Comparison of ENCODE assay signal across 8 cellular contexts in the genomic region with DNA sequence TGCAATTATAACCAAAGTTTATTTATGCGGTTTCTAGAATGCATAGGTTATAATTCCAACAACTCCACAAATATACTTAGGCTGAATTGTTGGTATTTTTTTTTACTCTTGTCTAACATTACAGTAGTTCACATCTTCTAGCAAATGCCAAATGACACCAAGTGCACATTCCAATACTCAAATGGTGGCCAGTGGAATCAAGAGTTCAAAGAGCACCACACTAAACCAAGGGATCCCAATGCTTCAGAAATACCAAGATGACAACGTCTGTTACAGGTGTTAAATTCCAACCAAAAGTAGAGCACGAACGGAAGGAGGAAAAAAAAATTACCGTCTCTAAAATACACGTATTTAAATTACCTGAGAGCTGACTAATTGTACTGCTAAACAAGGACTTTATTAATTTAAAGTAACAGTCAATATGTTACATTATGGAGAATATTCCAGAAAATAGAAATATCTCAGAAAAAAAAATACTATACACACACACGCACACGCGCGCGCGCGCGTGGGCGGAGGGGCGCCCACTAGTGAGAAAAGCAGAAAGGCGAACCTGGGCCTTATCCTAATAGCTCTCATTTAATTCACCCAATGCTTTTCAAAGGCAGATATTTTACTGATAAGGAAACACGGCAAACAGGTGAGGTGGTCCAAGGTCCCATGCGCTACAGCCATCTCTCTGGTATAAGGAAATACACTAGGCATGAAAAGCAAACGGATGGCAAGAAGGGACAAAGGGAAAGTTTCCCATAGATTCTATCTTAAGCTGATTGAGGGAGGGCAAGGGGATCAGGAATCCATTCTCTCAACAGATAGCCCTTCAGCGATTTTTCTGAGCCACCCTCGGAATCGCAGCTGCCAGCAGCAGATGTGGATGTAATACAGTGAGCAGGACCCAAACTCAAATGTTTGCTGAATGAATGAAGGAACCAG. TPM values are rescaled to one million over a fixed set of nuclear protein-coding genes. Genes with fewer than 3 reads are reported as not detected.
DNase-seq lines count a peak whose midpoint lies in the region; ATAC-seq and TF ChIP-seq lines count a peak whose summit lies in the region.

No MANE protein-coding gene starts in this region.

- H3K4ac ChIP-seq in mesendoderm (ENCODE audit: low read depth, low read length), result no peak overlapping the region

- DNase-seq in EH (ENCODE audit: low read depth) (peak; percentile 45), activated B cell treated with CpG ODN at 0.5 μM for 24 hours (peak; percentile 18), mesendoderm (peak; percentile 72), testis (no peak), middle frontal gyrus (ENCODE audit: extremely low spot score, low spot score) (no peak)
- DNase-seq in effector memory CD8-positive, alpha-beta T cell, result peak in 1 of 3 experiments; percentile 13

- H3K27me3 ChIP-seq in mesendoderm (ENCODE audit: insufficient read depth, low read length, poor library complexity) (no peaks in the 10 kb centered on the region), testis (no peaks in the 10 kb centered on the region)

- no CpG with 5 or more reads among the region's 23 CpGs for WGBS in mesendoderm (ENCODE audit: extremely low coverage, insufficient coverage, low lambda C conversion rate)
- 12 to 18% methylated on average over 23 of the region's 23 CpGs for WGBS in testis, 2 donors

- H3K27me3 Mint-ChIP-seq in IgD-negative memory B cell (no peaks in the 10 kb centered on the region), activated B cell treated with CpG ODN at 0.5 μM for 24 hours (no peaks in the 10 kb centered on the region)
- H3K27me3 Mint-ChIP-seq in effector memory CD8-positive, alpha-beta T cell, result no peaks in the 10 kb centered on the region

- no peak for TF ChIP-seq POLR2A in testis (IDR thresholded peaks at IDR 0.05)

- H2AK5ac ChIP-seq in mesendoderm (ENCODE audit: low read length), result no peak overlapping the region

- H3K9ac ChIP-seq in mesendoderm (ENCODE audit: low read length), result peak overlapping the region; percentile 92

- H3K4me3 Mint-ChIP-seq in IgD-negative memory B cell (peak overlapping the region; percentile 89 to 99 (median 98)), activated B cell treated with CpG ODN at 0.5 μM for 24 hours (peak overlapping the region; percentile 92)
- peak overlapping the region; percentile 87 to 98 for H3K4me3 Mint-ChIP-seq in effector memory CD8-positive, alpha-beta T cell

- H3K27ac Mint-ChIP-seq in IgD-negative memory B cell (peak overlapping the region; percentile 72 to 99 (median 98)), activated B cell treated with CpG ODN at 0.5 μM for 24 hours (peak overlapping the region; percentile 95)
- H3K27ac Mint-ChIP-seq in effector memory CD8-positive, alpha-beta T cell, result peak overlapping the region; percentile 94 to 99

- TF ChIP-seq CTCF in activated B cell treated with CpG ODN at 0.5 μM for 24 hours (IDR thresholded peaks at IDR 0.05) (no peak), testis (IDR thresholded peaks at IDR 0.05) (no peak)

- POLR2A ChIA-PET in activated B cell treated with CpG ODN at 0.5 μM for 24 hours (lab: Charles Lee), result interaction anchor here (0.6 to 1.5 kb wide), 2 partner anchors 35 to 40 kb away, joined by 4 to 5 read pairs; no protein-coding TSS in a partner anchor

- H3K79me2 ChIP-seq in mesendoderm (ENCODE audit: control insufficient read depth, insufficient read depth, low read length), result peaks cover 3% of the 10 kb centered on the region

- H3K27ac ChIP-seq in mesendoderm (ENCODE audit: low read depth, low read length) (peak overlapping the region; percentile 58), testis (peak overlapping the region; percentile 78 to 92)

- no peak overlapping the region for H2BK120ac ChIP-seq in mesendoderm (ENCODE audit: low read depth, low read length)

- peaks cover 25 to 31% (median 30%) of the 10 kb centered on the region in 3 donors for H3K4me1 Mint-ChIP-seq in IgD-negative memory B cell
- H3K4me1 Mint-ChIP-seq in activated B cell treated with CpG ODN at 0.5 μM for 24 hours, result peaks cover 43% of the 10 kb centered on the region
- peaks cover 20 to 34% of the 10 kb centered on the region in 2 donors for H3K4me1 Mint-ChIP-seq in effector memory CD8-positive, alpha-beta T cell (ENCODE audit: low read depth in 2 of 2)

- H3K9me3 ChIP-seq in testis, result no peaks in the 10 kb centered on the region

- H3K23ac ChIP-seq in mesendoderm (ENCODE audit: low read length), result peak overlapping the region; percentile 7

- ATAC-seq in activated B cell treated with CpG ODN at 0.5 μM for 24 hours (ENCODE audit: low read depth) (no peak), HG03097 (IDR thresholded peaks at IDR 0.05; ENCODE audit: low FRiP score, unreplicated experiment) (no peak)
- ATAC-seq in effector memory CD8-positive, alpha-beta T cell (replicated peaks), result no peak

- H4K5ac ChIP-seq in mesendoderm (ENCODE audit: low read length), result peak overlapping the region; percentile 65

- no peaks in the 10 kb centered on the region for H3K4me1 ChIP-seq in mesendoderm (ENCODE audit: control insufficient read depth, low read depth, low read length)
- H3K4me1 ChIP-seq in testis, result peaks cover 4% of the 10 kb centered on the region

- H2BK5ac ChIP-seq in mesendoderm (ENCODE audit: low read length), result no peak overlapping the region

- peaks cover 2% of the 10 kb centered on the region for H3K36me3 Mint-ChIP-seq in IgD-negative memory B cell
- peaks cover 39% of the 10 kb centered on the region for H3K36me3 Mint-ChIP-seq in activated B cell treated with CpG ODN at 0.5 μM for 24 hours (ENCODE audit: low read depth)
- H3K36me3 Mint-ChIP-seq in effector memory CD8-positive, alpha-beta T cell (ENCODE audit: insufficient read depth), result peaks cover 27% of the 10 kb centered on the region

- no peaks in the 10 kb centered on the region for H3K9me3 Mint-ChIP-seq in IgD-negative memory B cell
- no peaks in the 10 kb centered on the region for H3K9me3 Mint-ChIP-seq in activated B cell treated with CpG ODN at 0.5 μM for 24 hours
- H3K9me3 Mint-ChIP-seq in effector memory CD8-positive, alpha-beta T cell, result no peaks in the 10 kb centered on the region

- H3K79me1 ChIP-seq in mesendoderm (ENCODE audit: low read length), result peaks cover 4% of the 10 kb centered on the region

- no peak overlapping the region for H2BK15ac ChIP-seq in mesendoderm (replicated peaks; ENCODE audit: low read depth)

- H3K4me2 ChIP-seq in mesendoderm (ENCODE audit: low read length), result peak overlapping the region; percentile 81

- H3K4me3 ChIP-seq in mesendoderm (ENCODE audit: low read length) (peak overlapping the region; percentile 49), testis (peak overlapping the region; percentile 87 to 92)

- no peak overlapping the region for H4K8ac ChIP-seq in mesendoderm (ENCODE audit: low read depth, low read length)

- intact Hi-C loops in activated B cell treated with CpG ODN at 0.5 μM for 24 hours (cut with micrococcal nuclease), result no loop called here
- intact Hi-C loops in testis (cut with DNase I; ENCODE audit: low total_unique reads), result no loop called here

- H3K36me3 ChIP-seq in mesendoderm (ENCODE audit: control insufficient read depth, insufficient read depth, low read length), result no peaks in the 10 kb centered on the region
- no peaks in the 10 kb centered on the region for H3K36me3 ChIP-seq in testis (ENCODE audit: low read depth, missing control alignments)

- CTCF ChIA-PET in activated B cell treated with CpG ODN at 0.5 μM for 24 hours (lab: Charles Lee), result no interaction called here

- H3K56ac ChIP-seq in mesendoderm (ENCODE audit: low read length), result peak overlapping the region; percentile 89

- H3K18ac ChIP-seq in mesendoderm (ENCODE audit: low read length), result peak overlapping the region; percentile 52

RNA-seq across cellular contexts. Expression of gene PIGF, which starts 1.0 kb away (rescaled TPM):
- polyA plus RNA-seq in IgD-negative memory B cell (13.4 TPM), testis (ENCODE audit: insufficient read depth, low read depth, low replicate concordance) (62.4 TPM)
- total RNA-seq in activated B cell treated with CpG ODN at 0.5 μM for 24 hours (19.4 and 19.7 TPM in 2 replicates), testis (10 to 100 TPM; 26.7 to 29.4 TPM)
- 21.7 TPM for polyA plus RNA-seq in mesendoderm (2013, experiment 1 of 2)
- 20.3 TPM for polyA plus RNA-seq in mesendoderm (2013, experiment 2 of 2)

RNA-seq across cellular contexts. Expression of gene CRIPT, which starts 1.2 kb away (rescaled TPM):
- polyA plus RNA-seq in IgD-negative memory B cell, result 15.5 TPM
- 11.6 and 14.2 TPM in 2 replicates for total RNA-seq in activated B cell treated with CpG ODN at 0.5 μM for 24 hours
- polyA plus RNA-seq in mesendoderm (2013, experiment 1 of 2), result 13.0 TPM
- 13.7 TPM for polyA plus RNA-seq in mesendoderm (2013, experiment 2 of 2)
- 10 to 100 TPM; 15.5 to 18.5 TPM for total RNA-seq in testis
- polyA plus RNA-seq in testis (ENCODE audit: insufficient read depth, low read depth, low replicate concordance), result 13.0 TPM

Comparison
In these comparisons a context has a peak if more than half of its experiments do, and no peak if none do; other contexts are left out.
1. DNase-seq: peak in EH (single experiment), activated B cell treated with CpG ODN at 0.5 μM for 24 hours (single experiment) and mesendoderm (single experiment); none in testis (single experiment) and middle frontal gyrus (single experiment).
2. Peak in every context shown above with its lines, with median percentiles within 50 percentile points of each other: H3K27ac Mint-ChIP-seq and H3K4me3 Mint-ChIP-seq.